22 cellular contexts compared by ENCODE assay signal in genomic region chr1:63936276-63936675, GRCh38.
"Had no signal": no experiment of that assay in that cellular context is flagged by ENCODE, and none has a peak within 500 bp of the region (broad histone marks: within the 10 kb centered on the region; RNA-seq: fewer than 3 reads in every experiment).

No MANE protein-coding gene starts in this region.

- H3K27me3 ChIP-seq: adrenal gland, brain microvascular endothelial cell, Peyer's patch had no signal

- ATAC-seq: activated T-helper 17 cell treated with anti-CD3 and anti-CD28 coated beads, Interleukin-2, amount 50 U/mL, for 72 hours; T-helper 17 cell had no signal

- H3K36me3 ChIP-seq: adrenal gland, brain microvascular endothelial cell, Peyer's patch had no signal

- DNase-seq: activated B cell treated with CpG ODN at 0.5 μM for 24 hours; activated CD4-positive, alpha-beta T cell treated with anti-CD3 and anti-CD28 coated beads for 1 hour; activated CD4-positive, alpha-beta T cell treated with anti-CD3 and anti-CD28 coated beads, Interleukin-2, amount 10 ng/mL, durations not matched to agents 24 days and 14 days; activated CD4-positive, alpha-beta T cell treated with anti-CD3 and anti-CD28 coated beads, Interleukin-2, amount 50 U/mL, for 48 hours; activated CD8-positive, alpha-beta memory T cell treated with anti-CD3 and anti-CD28 coated beads for 24 hours; activated gamma-delta T cell treated with Interleukin-2 at 50 U/mL for 16 hours; activated naive CD4-positive, alpha-beta T cell treated with anti-CD3 and anti-CD28 coated beads, Interleukin-2, amount 10 ng/mL, durations not matched to agents 7 days and 5 days; activated naive CD8-positive, alpha-beta T cell treated with anti-CD3 and anti-CD28 coated beads, Interleukin-2, amount 10 ng/mL, durations not matched to agents 7 days and 5 days; activated T-cell treated with anti-CD3 and anti-CD28 coated beads, Interleukin-2, amount 50 U/mL, for 48 hours; adrenal gland; aorta; brain microvascular endothelial cell; NCI-H1105; NCI-H1436; NCI-H187; NCI-H2081; NCI-H510A treated with DMSO at 0.1 percent for 48 hours; Peyer's patch; SIG-M5; T-helper 17 cell; T-helper 9 cell had no signal

- H3K27ac ChIP-seq: adrenal gland, brain microvascular endothelial cell, Peyer's patch had no signal

- H3K9me3 ChIP-seq: adrenal gland, Peyer's patch had no signal

- H3K4me3 ChIP-seq: adrenal gland, Peyer's patch had no signal

- H3K4me1 ChIP-seq: adrenal gland, Peyer's patch had no signal
